28 cellular contexts compared by ENCODE assay signal in the genomic region with DNA sequence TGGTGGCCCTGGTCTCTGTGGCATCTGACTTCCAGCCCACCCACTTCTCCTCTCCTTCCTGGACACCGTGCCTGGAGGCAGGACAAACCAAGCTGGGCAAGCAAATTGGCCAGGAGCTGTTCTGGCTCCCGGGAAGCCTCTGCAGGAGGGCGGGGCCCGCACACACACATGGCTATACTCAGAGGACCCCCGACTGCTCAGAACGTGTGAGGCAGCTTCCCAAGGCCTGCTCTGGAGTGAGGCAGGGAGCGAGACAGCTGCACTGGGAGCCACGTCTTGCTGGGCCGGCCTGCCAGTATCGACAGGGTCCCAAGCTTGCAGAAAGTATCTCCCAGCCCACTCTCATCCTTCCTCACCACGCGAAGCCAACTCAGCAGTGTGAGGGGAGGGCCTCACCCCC.
"Had no signal": no experiment of that assay in that cellular context is flagged by ENCODE, and none has a peak within 500 bp of the region (broad histone marks: within the 10 kb centered on the region; RNA-seq: fewer than 3 reads in every experiment).

No MANE protein-coding gene starts in this region.

- ATAC-seq: naive thymus-derived CD4-positive, alpha-beta T cell; natural killer cell; pancreas; right cardiac atrium; sciatic nerve; stimulated activated memory B cell treated with anti-CD40 and anti-IgM and Interleukin-4, amounts not matched to agents 10 μg/mL and 1 μg/mL and 100 μg/mL, for 72 hours; stimulated activated naive CD8-positive, alpha-beta T cell treated with anti-CD3 and anti-CD28 coated beads, Interleukin-15, amount 100 ng/mL, for 72 hours; stimulated activated naive CD8-positive, alpha-beta T cell treated with anti-CD3 and anti-CD28 coated beads, Interleukin-15, Interleukin-2, amounts not matched to agents 100 U/mL and 50 U/mL, for 24 hours had no signal

- DNase-seq: naive thymus-derived CD4-positive, alpha-beta T cell; natural killer cell; occipital lobe; right cardiac atrium; spleen; stimulated activated CD4-positive, alpha-beta T cell treated with anti-CD3 and anti-CD28 coated beads, Interleukin-12 subunit alpha, Interleukin-12 subunit beta, amount 100 ng/mL, for 4 hours; stimulated activated CD4-positive, alpha-beta T cell treated with anti-CD3 and anti-CD28 coated beads, Interleukin-1b, Interleukin-23, amount 100 ng/mL, for 48 hours; stimulated activated CD4-positive, alpha-beta T cell treated with anti-CD3 and anti-CD28 coated beads, Interleukin-4, amount 100 ng/mL, for 1 hour; stimulated activated CD4-positive, alpha-beta T cell treated with anti-CD3 and anti-CD28 coated beads, Interleukin-4, amount 100 ng/mL, for 4 hours; stimulated activated CD8-positive, alpha-beta memory T cell treated with anti-CD3 and anti-CD28 coated beads, Interleukin-4, amount 100 ng/mL, for 48 hours; stimulated activated naive CD4-positive, alpha-beta T cell; stimulated activated naive CD8-positive, alpha-beta T cell treated with anti-CD3 and anti-CD28 coated beads, Interleukin-15, amount 100 ng/mL, for 72 hours; stimulated activated naive CD8-positive, alpha-beta T cell treated with anti-CD3 and anti-CD28 coated beads, Interleukin-15, Interleukin-2, amounts not matched to agents 100 U/mL and 50 U/mL, for 24 hours; thyroid gland; trophoblast cell had no signal

- H3K9me3 ChIP-seq: pancreas, prostate gland, spleen, thoracic aorta, thyroid gland, tibial nerve, upper lobe of left lung, vagina had no signal

- H3K4me1 Mint-ChIP-seq: naive thymus-derived CD4-positive, alpha-beta T cell; nephron; neural progenitor cell; stimulated activated memory B cell treated with anti-CD40 and anti-IgM and Interleukin-4, amounts not matched to agents 10 μg/mL and 1 μg/mL and 100 μg/mL, for 72 hours; stimulated activated naive CD8-positive, alpha-beta T cell treated with anti-CD3 and anti-CD28 coated beads, Interleukin-15, amount 100 ng/mL, for 72 hours had no signal

- H3K36me3 ChIP-seq: neural progenitor cell had no signal

- H3K27me3 Mint-ChIP-seq: naive thymus-derived CD4-positive, alpha-beta T cell; stimulated activated memory B cell treated with anti-CD40 and anti-IgM and Interleukin-4, amounts not matched to agents 10 μg/mL and 1 μg/mL and 100 μg/mL, for 72 hours; stimulated activated naive CD8-positive, alpha-beta T cell treated with anti-CD3 and anti-CD28 coated beads, Interleukin-15, amount 100 ng/mL, for 72 hours had no signal

- H3K9ac ChIP-seq: neural progenitor cell had no signal

- H3K27me3 ChIP-seq: neural progenitor cell, pancreas, spleen, thyroid gland, tibial nerve, upper lobe of left lung, vagina had no signal

- H3K9me3 Mint-ChIP-seq: naive thymus-derived CD4-positive, alpha-beta T cell; natural killer cell; nephron; neural progenitor cell; stimulated activated memory B cell treated with anti-CD40 and anti-IgM and Interleukin-4, amounts not matched to agents 10 μg/mL and 1 μg/mL and 100 μg/mL, for 72 hours; stimulated activated naive CD8-positive, alpha-beta T cell treated with anti-CD3 and anti-CD28 coated beads, Interleukin-15, amount 100 ng/mL, for 72 hours had no signal

- H3K27ac ChIP-seq: neural progenitor cell, pancreas, prostate gland, skin epidermis, spleen, thoracic aorta, thyroid gland, upper lobe of left lung, vagina had no signal

- H3K4me3 Mint-ChIP-seq: natural killer cell; nephron; neural progenitor cell; stimulated activated memory B cell treated with anti-CD40 and anti-IgM and Interleukin-4, amounts not matched to agents 10 μg/mL and 1 μg/mL and 100 μg/mL, for 72 hours; stimulated activated naive CD8-positive, alpha-beta T cell treated with anti-CD3 and anti-CD28 coated beads, Interleukin-15, amount 100 ng/mL, for 72 hours had no signal

- FAIRE-seq: pancreas, urothelium cell line had no signal

- H2AFZ ChIP-seq: neural progenitor cell had no signal

- H3K27ac Mint-ChIP-seq: natural killer cell; nephron; neural progenitor cell; stimulated activated memory B cell treated with anti-CD40 and anti-IgM and Interleukin-4, amounts not matched to agents 10 μg/mL and 1 μg/mL and 100 μg/mL, for 72 hours had no signal

- H3K4me1 ChIP-seq: neural progenitor cell, pancreas, upper lobe of left lung, vagina had no signal

- H3K4me3 ChIP-seq: neural progenitor cell, pancreas, prostate gland, skin epidermis, smooth muscle cell, spleen, thoracic aorta, thyroid gland, tibial nerve, upper lobe of left lung, vagina had no signal

- H3K4me2 ChIP-seq: neural progenitor cell, smooth muscle cell had no signal
